In genomic region chr7:35860664-35861063, GRCh38 we compare ENCODE assay signal across 26 cellular contexts.
"Had no signal": no experiment of that assay in that cellular context is flagged by ENCODE, and none has a peak within 500 bp of the region (broad histone marks: within the 10 kb centered on the region; RNA-seq: fewer than 3 reads in every experiment).

No MANE protein-coding gene starts in this region.

- H3K4me1 ChIP-seq: colonic mucosa, prostate gland, suprapubic skin had no signal

- H3K4me3 Mint-ChIP-seq: activated CD4-positive, alpha-beta memory T cell treated with anti-CD3 and anti-CD28 coated beads, Interleukin-2, amount 10 ng/mL, durations not matched to agents 7 days and 5 days; activated naive CD4-positive, alpha-beta T cell treated with anti-CD3 and anti-CD28 coated beads, Interleukin-2, amount 50 U/mL, for 24 hours had no signal

- H3K27me3 ChIP-seq: colonic mucosa, left lung, pancreas, sigmoid colon, suprapubic skin, tibial artery had no signal

- H3K36me3 ChIP-seq: colonic mucosa, pancreas, prostate gland, tibial artery had no signal

- DNase-seq: activated CD4-positive, alpha-beta memory T cell treated with anti-CD3 and anti-CD28 coated beads, Interleukin-2, amount 10 ng/mL, durations not matched to agents 7 days and 5 days; activated CD4-positive, alpha-beta T cell treated with anti-CD3 and anti-CD28 coated beads for 48 hours; activated gamma-delta T cell treated with Interleukin-2 at 50 U/mL for 16 hours; anterior cingulate cortex; colonic mucosa; effector CD8-positive, alpha-beta T cell; left lung; mucosa of descending colon; nucleus accumbens; pancreas; sigmoid colon; small intestine; stimulated activated CD4-positive, alpha-beta T cell treated with anti-CD3 and anti-CD28 coated beads, Interleukin-1b, Interleukin-23, amount 100 ng/mL, for 48 hours; stimulated activated CD4-positive, alpha-beta T cell treated with anti-CD3 and anti-CD28 coated beads, Interleukin-4, amount 100 ng/mL, for 4 hours; stimulated activated CD8-positive, alpha-beta memory T cell treated with anti-CD3 and anti-CD28 coated beads, Interleukin-4, amount 100 ng/mL, for 48 hours; stimulated activated naive CD4-positive, alpha-beta T cell; T-helper 9 cell; tibial artery; WERI-Rb-1 had no signal

- H3K4me3 ChIP-seq: colonic mucosa, left lung, lung, mucosa of descending colon, pancreas, prostate gland, sigmoid colon, SK-N-MC, suprapubic skin, tibial artery had no signal

- H3K9me3 ChIP-seq: colonic mucosa, left lung, mucosa of descending colon, pancreas, prostate gland, sigmoid colon, suprapubic skin had no signal

- ATAC-seq: activated CD4-positive, CD25-positive, alpha-beta regulatory T cell treated with anti-CD3 and anti-CD28 coated beads, Interleukin-2, amount 50 U/mL, for 24 hours; left lung; mucosa of descending colon; pancreas had no signal

- H3K27me3 Mint-ChIP-seq: activated CD4-positive, alpha-beta memory T cell treated with anti-CD3 and anti-CD28 coated beads, Interleukin-2, amount 10 ng/mL, durations not matched to agents 7 days and 5 days; activated naive CD4-positive, alpha-beta T cell treated with anti-CD3 and anti-CD28 coated beads, Interleukin-2, amount 50 U/mL, for 24 hours had no signal

- H3K27ac Mint-ChIP-seq: activated CD4-positive, alpha-beta memory T cell treated with anti-CD3 and anti-CD28 coated beads, Interleukin-2, amount 10 ng/mL, durations not matched to agents 7 days and 5 days; activated naive CD4-positive, alpha-beta T cell treated with anti-CD3 and anti-CD28 coated beads, Interleukin-2, amount 50 U/mL, for 24 hours had no signal

- H3K27ac ChIP-seq: colonic mucosa, epithelial cell of prostate, left lung, pancreas, prostate gland, sigmoid colon, SK-N-MC, suprapubic skin, tibial artery, WERI-Rb-1 had no signal

- H3K9me3 Mint-ChIP-seq: activated CD4-positive, alpha-beta memory T cell treated with anti-CD3 and anti-CD28 coated beads, Interleukin-2, amount 10 ng/mL, durations not matched to agents 7 days and 5 days; activated naive CD4-positive, alpha-beta T cell treated with anti-CD3 and anti-CD28 coated beads, Interleukin-2, amount 50 U/mL, for 24 hours had no signal
